Comparison of ENCODE assay signal across 9 cellular contexts in the genomic region with DNA sequence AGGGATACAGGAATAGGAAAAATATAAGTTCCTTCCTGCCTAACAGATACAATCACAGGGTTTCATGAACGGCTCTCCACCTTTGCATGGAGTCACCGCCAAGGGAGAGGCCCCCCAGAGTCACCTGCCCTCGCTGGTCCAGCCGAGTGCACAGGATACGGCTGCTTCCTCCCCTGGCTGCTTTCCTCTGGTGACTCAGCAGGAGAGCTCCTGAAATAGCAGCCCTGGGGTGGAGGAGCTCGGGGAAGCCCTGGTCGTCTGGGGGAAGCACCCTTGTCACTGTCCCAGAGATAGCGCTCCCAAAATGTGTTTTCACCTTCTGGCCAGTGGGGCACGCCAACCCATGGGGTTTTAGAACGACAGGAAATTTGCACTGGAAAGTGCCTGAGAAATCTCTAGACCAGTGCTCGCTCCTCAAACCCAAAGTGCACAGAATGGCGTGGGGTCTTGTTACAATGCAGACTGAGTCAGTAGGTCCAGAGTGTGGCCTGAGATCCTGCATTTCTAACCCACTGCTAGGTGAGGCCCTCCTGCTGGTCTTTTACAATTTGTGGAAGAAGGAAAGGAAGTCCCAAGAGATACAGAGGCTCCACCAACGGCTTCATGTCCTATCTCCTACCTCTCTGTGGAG. TPM values are rescaled to one million over a fixed set of nuclear protein-coding genes. Genes with fewer than 3 reads are reported as not detected.
DNase-seq lines count a peak whose midpoint lies in the region; ATAC-seq and TF ChIP-seq lines count a peak whose summit lies in the region.
"Had no signal": no experiment of that assay in that cellular context is flagged by ENCODE, and none has a peak within 500 bp of the region (broad histone marks: within the 10 kb centered on the region; RNA-seq: fewer than 3 reads in every experiment).

No MANE protein-coding gene starts in this region.

- peak; percentile 43 for ATAC-seq in GM19452 (IDR thresholded peaks at IDR 0.05; ENCODE audit: unreplicated experiment)
- no peak for ATAC-seq in GM18498 (IDR thresholded peaks at IDR 0.05; ENCODE audit: unreplicated experiment)

- intact Hi-C loops in spleen (cut with DNase I; ENCODE audit: low total_unique reads) = no loop called here

- 12 to 36% (median 18%) methylated on average over 11 to 13 of the region's 13 CpGs for WGBS in spleen, 5 donors

- H3K4me1 ChIP-seq in spleen = peaks cover 0 to 29% (median 10%) of the 10 kb centered on the region in 6 donors

- TF ChIP-seq CTCF in fibroblast of villous mesenchyme (IDR thresholded peaks at IDR 0.05; ENCODE audit: insufficient read depth, low read depth, low read length) (no peak), spleen (IDR thresholded peaks at IDR 0.05 in 8 of 11, conservative IDR thresholded peaks at IDR 0.05 in 3 of 11) (no peak)

- no peaks in the 10 kb centered on the region for H3K27me3 ChIP-seq in spleen (replicated peaks in 1 of 7)

- H3K4me3 ChIP-seq in fibroblast of villous mesenchyme (ENCODE audit: low read depth, low read length) = no peak overlapping the region
- no peak overlapping the region for H3K4me3 ChIP-seq in spleen

- TF ChIP-seq POLR2A in spleen (IDR thresholded peaks at IDR 0.05) = no peak

- DNase-seq in Kasumi-1 (lab: John Stamatoyannopoulos, UW) (peak; percentile 82 to 92), fibroblast of villous mesenchyme (ENCODE audit: low read depth) (peak; percentile 41), spleen (peak; percentile 82), occipital lobe (lab: John Stamatoyannopoulos, UW) (no peak), Ammon's horn (ENCODE audit: low spot score) (no peak)
- DNase-seq: activated CD4-positive, CD25-positive, alpha-beta regulatory T cell; stimulated activated CD4-positive, alpha-beta T cell treated with anti-CD3 and anti-CD28 coated beads, Interleukin-4, amount 100 ng/mL, for 24 hours had no signal

- H3K36me3 ChIP-seq in spleen = no peaks in the 10 kb centered on the region

- no peaks in the 10 kb centered on the region for H3K9me3 ChIP-seq in spleen

- H3K27ac ChIP-seq in spleen = no peak overlapping the region

RNA-seq across cellular contexts. Expression of gene FAM50B, which starts 35.9 kb away (rescaled TPM):
- 5.2 and 6.0 TPM in 2 replicates for total RNA-seq in fibroblast of villous mesenchyme
- total RNA-seq in spleen = 10 to 100 TPM in 2 of 7 donors, 1 to 10 TPM in 5; 7.3 to 11.8 (median 8.4) TPM
- 10 to 100 TPM in 2 of 3 donors, 1 to 10 TPM in 1; 6.6 to 13.3 (median 11.7) TPM for polyA plus RNA-seq in spleen
- 20.6 TPM for total RNA-seq in occipital lobe

Comparison
In these comparisons a context has a peak if more than half of its experiments do, and no peak if none do; other contexts are left out.
1. DNase-seq: peak in Kasumi-1 (2 of 2), fibroblast of villous mesenchyme (single experiment) and spleen (single experiment); none in occipital lobe (single experiment) and Ammon's horn (single experiment).